In genomic region chr16:89576173-89577054, GRCh38 we compare ENCODE assay signal across 1 cellular context.
TF ChIP-seq lines count a peak whose summit lies in the region.

No MANE protein-coding gene starts in this region.

TF ChIP-seq in WTC11, 78 proteins besides CTCF, POLR2A, EP300 and RAD21 (continued from another document and continues in another):
- TF ChIP-seq HMGXB4 (CRISPR knock-in tag; IDR thresholded peaks at IDR 0.05) = no peak; the same call in 1 of the 2 replicates
- no peak for TF ChIP-seq NR2C2 (CRISPR knock-in tag; IDR thresholded peaks at IDR 0.05)
- no peak for TF ChIP-seq E2F5 (CRISPR knock-in tag; IDR thresholded peaks at IDR 0.05)
- TF ChIP-seq ESRRA (CRISPR knock-in tag; IDR thresholded peaks at IDR 0.05; ENCODE audit: borderline replicate concordance) = peak; percentile 20; the same call in 1 of the 2 replicates
- no peak for TF ChIP-seq STAT6 (CRISPR knock-in tag; conservative IDR thresholded peaks at IDR 0.05; ENCODE audit: low read depth)
- no peak for TF ChIP-seq TEAD4 (CRISPR knock-in tag; IDR thresholded peaks at IDR 0.05)
- no peak for TF ChIP-seq ZNF512 (CRISPR knock-in tag; IDR thresholded peaks at IDR 0.05; ENCODE audit: borderline replicate concordance)
- TF ChIP-seq GRHL2 (CRISPR knock-in tag; IDR thresholded peaks at IDR 0.05; ENCODE audit: insufficient replicate concordance, severe bottlenecking) = no peak
- no peak for TF ChIP-seq SP1 (CRISPR knock-in tag; conservative IDR thresholded peaks at IDR 0.05)
- no peak for TF ChIP-seq TP53 (CRISPR knock-in tag; IDR thresholded peaks at IDR 0.05)
- no peak for TF ChIP-seq ATF3 (CRISPR knock-in tag; conservative IDR thresholded peaks at IDR 0.05)
- TF ChIP-seq ZNF281 (CRISPR knock-in tag; IDR thresholded peaks at IDR 0.05) = no peak
- TF ChIP-seq HMGA2 (CRISPR knock-in tag; IDR thresholded peaks at IDR 0.05) = no peak
- no peak for TF ChIP-seq ATF1 (CRISPR knock-in tag; IDR thresholded peaks at IDR 0.05)
- TF ChIP-seq RELA (CRISPR knock-in tag; IDR thresholded peaks at IDR 0.05; ENCODE audit: borderline replicate concordance) = no peak
- TF ChIP-seq IRF2 (CRISPR knock-in tag; IDR thresholded peaks at IDR 0.05; ENCODE audit: borderline replicate concordance, low read depth) = no peak
- no peak for TF ChIP-seq ELF4 (CRISPR knock-in tag; IDR thresholded peaks at IDR 0.05; ENCODE audit: low read depth)
- no peak for TF ChIP-seq NFATC4 (CRISPR knock-in tag; IDR thresholded peaks at IDR 0.05)
- no peak for TF ChIP-seq CREB1 (CRISPR knock-in tag; IDR thresholded peaks at IDR 0.05)
- TF ChIP-seq MAX (CRISPR knock-in tag; IDR thresholded peaks at IDR 0.05) = peak; percentile 55; the same call in 1 of the 2 replicates
- no peak for TF ChIP-seq ZNF416 (CRISPR knock-in tag; IDR thresholded peaks at IDR 0.05)
- peak; percentile 22; the same call in 1 of the 2 replicates for TF ChIP-seq FOXP1 (CRISPR knock-in tag; IDR thresholded peaks at IDR 0.05; ENCODE audit: borderline replicate concordance)
- no peak for TF ChIP-seq SOX15 (CRISPR knock-in tag; IDR thresholded peaks at IDR 0.05)
- no peak for TF ChIP-seq PRDM15 (CRISPR knock-in tag; IDR thresholded peaks at IDR 0.05)
- peak; percentile 14; the same call in 1 of the 2 replicates for TF ChIP-seq ETV6 (CRISPR knock-in tag; IDR thresholded peaks at IDR 0.05)
- TF ChIP-seq ZBTB43 (CRISPR knock-in tag; IDR thresholded peaks at IDR 0.05) = no peak
- TF ChIP-seq ARID4B (CRISPR knock-in tag; IDR thresholded peaks at IDR 0.05; ENCODE audit: borderline replicate concordance) = no peak
- no peak for TF ChIP-seq AFF4 (CRISPR knock-in tag; IDR thresholded peaks at IDR 0.05; ENCODE audit: borderline replicate concordance)
- TF ChIP-seq GTF2I (CRISPR knock-in tag; conservative IDR thresholded peaks at IDR 0.05) = no peak
- TF ChIP-seq SMAD3 (CRISPR knock-in tag; IDR thresholded peaks at IDR 0.05; ENCODE audit: borderline replicate concordance) = no peak
